16 cellular contexts compared by ENCODE assay signal in genomic region chr11:10844816-10845215, GRCh38.
"Had no signal": no experiment of that assay in that cellular context is flagged by ENCODE, and none has a peak within 500 bp of the region (broad histone marks: within the 10 kb centered on the region; RNA-seq: fewer than 3 reads in every experiment).

No MANE protein-coding gene starts in this region.

- H3K4me3 ChIP-seq: ascending aorta, neural progenitor cell, pancreas, sigmoid colon had no signal

- H3K36me3 ChIP-seq: ascending aorta, neural progenitor cell, pancreas had no signal

- H3K27ac Mint-ChIP-seq: activated naive CD4-positive, alpha-beta T cell treated with anti-CD3 and anti-CD28 coated beads for 36 hours; activated naive CD8-positive, alpha-beta T cell treated with anti-CD3 and anti-CD28 coated beads, Interleukin-2, amount 50 U/mL, for 24 hours; activated T-helper 17 cell treated with anti-CD3 and anti-CD28 coated beads, Interleukin-2, amount 50 U/mL, for 72 hours; neural progenitor cell; stimulated activated naive CD8-positive, alpha-beta T cell treated with anti-CD3 and anti-CD28 coated beads, Interleukin-15, amount 100 ng/mL, for 72 hours; T-cell had no signal

- DNase-seq: activated CD4-positive, alpha-beta T cell treated with anti-CD3 and anti-CD28 coated beads for 1 hour; activated CD4-positive, alpha-beta T cell treated with anti-CD3 and anti-CD28 coated beads, Interleukin-2, amount 50 U/mL, for 4 hours; activated naive CD4-positive, alpha-beta T cell treated with anti-CD3 and anti-CD28 coated beads for 36 hours; activated naive CD8-positive, alpha-beta T cell treated with anti-CD3 and anti-CD28 coated beads, Interleukin-2, amount 50 U/mL, for 24 hours; hypothalamus; kidney; pancreas; sigmoid colon; stimulated activated CD4-positive, alpha-beta T cell treated with anti-CD3 and anti-CD28 coated beads, Interleukin-1b, Interleukin-23, amount 100 ng/mL, for 48 hours; stimulated activated naive CD8-positive, alpha-beta T cell treated with anti-CD3 and anti-CD28 coated beads, Interleukin-15, amount 100 ng/mL, for 72 hours; T-cell; T-helper 9 cell had no signal

- H3K4me3 Mint-ChIP-seq: activated naive CD4-positive, alpha-beta T cell treated with anti-CD3 and anti-CD28 coated beads for 36 hours; activated naive CD8-positive, alpha-beta T cell treated with anti-CD3 and anti-CD28 coated beads, Interleukin-2, amount 50 U/mL, for 24 hours; activated T-helper 17 cell treated with anti-CD3 and anti-CD28 coated beads, Interleukin-2, amount 50 U/mL, for 72 hours; neural progenitor cell; stimulated activated naive CD8-positive, alpha-beta T cell treated with anti-CD3 and anti-CD28 coated beads, Interleukin-15, amount 100 ng/mL, for 72 hours; T-cell had no signal

- H3K9me3 ChIP-seq: ascending aorta, pancreas, sigmoid colon had no signal

- H3K27me3 ChIP-seq: ascending aorta, neural progenitor cell, pancreas, sigmoid colon had no signal

- H3K9me3 Mint-ChIP-seq: activated naive CD4-positive, alpha-beta T cell treated with anti-CD3 and anti-CD28 coated beads for 36 hours; activated T-helper 17 cell treated with anti-CD3 and anti-CD28 coated beads, Interleukin-2, amount 50 U/mL, for 72 hours; neural progenitor cell; stimulated activated naive CD8-positive, alpha-beta T cell treated with anti-CD3 and anti-CD28 coated beads, Interleukin-15, amount 100 ng/mL, for 72 hours had no signal

- H3K4me1 Mint-ChIP-seq: neural progenitor cell had no signal

- H3K27me3 Mint-ChIP-seq: activated naive CD8-positive, alpha-beta T cell treated with anti-CD3 and anti-CD28 coated beads, Interleukin-2, amount 50 U/mL, for 24 hours; activated T-helper 17 cell treated with anti-CD3 and anti-CD28 coated beads, Interleukin-2, amount 50 U/mL, for 72 hours; stimulated activated naive CD8-positive, alpha-beta T cell treated with anti-CD3 and anti-CD28 coated beads, Interleukin-15, amount 100 ng/mL, for 72 hours; T-cell had no signal

- ATAC-seq: activated naive CD8-positive, alpha-beta T cell treated with anti-CD3 and anti-CD28 coated beads, Interleukin-2, amount 50 U/mL, for 24 hours; activated T-helper 17 cell treated with anti-CD3 and anti-CD28 coated beads, Interleukin-2, amount 50 U/mL, for 72 hours; esophagus mucosa; pancreas; stimulated activated naive CD8-positive, alpha-beta T cell treated with anti-CD3 and anti-CD28 coated beads, Interleukin-15, amount 100 ng/mL, for 72 hours; T-cell had no signal

- H3K4me1 ChIP-seq: neural progenitor cell had no signal

- H3K27ac ChIP-seq: neural progenitor cell, pancreas had no signal
